In genomic region chr10:88114368-88114767, GRCh38 we compare ENCODE assay signal across 9 cellular contexts.
DNase-seq lines count a peak whose midpoint lies in the region; ATAC-seq, FAIRE-seq and TF ChIP-seq lines count a peak whose summit lies in the region.
"Had no signal": no experiment of that assay in that cellular context is flagged by ENCODE, and none has a peak within 500 bp of the region (broad histone marks: within the 10 kb centered on the region; RNA-seq: fewer than 3 reads in every experiment).

No MANE protein-coding gene starts in this region.

- peak; percentile 65 for ATAC-seq in left colon

- peak; percentile 30 for TF ChIP-seq CTCF in BJ (IDR thresholded peaks at IDR 0.05; ENCODE audit: insufficient read depth, low read depth, low read length)
- TF ChIP-seq CTCF in astrocyte of the spinal cord (IDR thresholded peaks at IDR 0.05; ENCODE audit: low read depth, low read length), result peak; percentile 50

- intact Hi-C loops in left colon (cut with DNase I, micrococcal nuclease), result no loop called here

- H3K4me3 ChIP-seq in BJ (ENCODE audit: low read depth, low read length), result no peak overlapping the region
- H3K4me3 ChIP-seq in astrocyte of the spinal cord (ENCODE audit: low read depth, low read length), result no peak overlapping the region

- peaks cover 15% of the 10 kb centered on the region for H3K4me1 Mint-ChIP-seq in activated naive CD8-positive, alpha-beta T cell treated with anti-CD3 and anti-CD28 coated beads for 36 hours

- H3K27ac Mint-ChIP-seq in activated naive CD8-positive, alpha-beta T cell treated with anti-CD3 and anti-CD28 coated beads for 36 hours, result no peak overlapping the region

- H3K27me3 Mint-ChIP-seq in activated naive CD8-positive, alpha-beta T cell treated with anti-CD3 and anti-CD28 coated beads for 36 hours, result no peaks in the 10 kb centered on the region

- peak; percentile 96 for FAIRE-seq in GM12891 (lab: Jason Lieb, UNC)
- FAIRE-seq: frontal cortex had no signal

- H3K36me3 Mint-ChIP-seq in activated naive CD8-positive, alpha-beta T cell treated with anti-CD3 and anti-CD28 coated beads for 36 hours, result no peaks in the 10 kb centered on the region

- CTCF ChIA-PET in BJ (lab: Yijun Ruan, JAX), result interaction anchor here (1.2 to 1.3 kb wide), 3 partner anchors 8 to 54 kb away, joined by 3 to 5 read pairs (median 3); no protein-coding TSS in a partner anchor

- H3K9me3 Mint-ChIP-seq in activated naive CD8-positive, alpha-beta T cell treated with anti-CD3 and anti-CD28 coated beads for 36 hours, result no peaks in the 10 kb centered on the region

- TF ChIP-seq POLR2A in GM12891 (IDR thresholded peaks at IDR 0.05; ENCODE audit: low read depth, low read length), result no peak

- in situ Hi-C loops in astrocyte of the spinal cord (cut with HindIII; ENCODE audit: low sequenced_read_pairs), result no loop called here

- H3K4me3 Mint-ChIP-seq in activated naive CD8-positive, alpha-beta T cell treated with anti-CD3 and anti-CD28 coated beads for 36 hours, result no peak overlapping the region

- no peak for DNase-seq in BJ (ENCODE audit: low read depth)
- no peak for DNase-seq in GM12891 (ENCODE audit: insufficient read length, low spot score)
- DNase-seq in NCI-H1105 treated with DMSO at 0.1 percent for 48 hours (lab: John Stamatoyannopoulos, UW), result peak; percentile 27
- DNase-seq in astrocyte of the spinal cord (ENCODE audit: low read depth, low spot score), result no peak
- peak in 1 of 2 donors; percentile 35 for DNase-seq in left colon
- no peak for DNase-seq in activated naive CD8-positive, alpha-beta T cell treated with anti-CD3 and anti-CD28 coated beads for 36 hours
- DNase-seq in NCI-H1436 (lab: John Stamatoyannopoulos, UW), result no peak
- no peak for DNase-seq in activated T-cell treated with anti-CD3 and anti-CD28 coated beads, Interleukin-2, amount 50 U/mL, for 1 hour

- no peaks in the 10 kb centered on the region for H3K36me3 ChIP-seq in BJ (ENCODE audit: control insufficient read depth, insufficient read depth, low read length)

- POLR2A ChIA-PET in BJ (lab: Charles Lee), result no interaction called here

- no peaks in the 10 kb centered on the region for H3K27me3 ChIP-seq in BJ (ENCODE audit: control insufficient read depth, insufficient read depth, low read length)

TF ChIP-seq in GM12891, 5 proteins besides CTCF, POLR2A, EP300 and RAD21:
- no peak for TF ChIP-seq TAF1 (IDR thresholded peaks at IDR 0.05; ENCODE audit: low read depth, low read length)
- no peak for TF ChIP-seq POU2F2 (IDR thresholded peaks at IDR 0.05; ENCODE audit: low read depth, low read length)
- TF ChIP-seq PAX5 (IDR thresholded peaks at IDR 0.05; ENCODE audit: insufficient read depth, low read length, severe bottlenecking), result no peak
- no peak for TF ChIP-seq SPI1 (IDR thresholded peaks at IDR 0.05; ENCODE audit: low read depth, low read length)
- no peak for TF ChIP-seq POLR2AphosphoS5 (IDR thresholded peaks at IDR 0.05; ENCODE audit: low read depth, low read length)
